ENCODE assay signal across 5 cellular contexts in the genomic region with DNA sequence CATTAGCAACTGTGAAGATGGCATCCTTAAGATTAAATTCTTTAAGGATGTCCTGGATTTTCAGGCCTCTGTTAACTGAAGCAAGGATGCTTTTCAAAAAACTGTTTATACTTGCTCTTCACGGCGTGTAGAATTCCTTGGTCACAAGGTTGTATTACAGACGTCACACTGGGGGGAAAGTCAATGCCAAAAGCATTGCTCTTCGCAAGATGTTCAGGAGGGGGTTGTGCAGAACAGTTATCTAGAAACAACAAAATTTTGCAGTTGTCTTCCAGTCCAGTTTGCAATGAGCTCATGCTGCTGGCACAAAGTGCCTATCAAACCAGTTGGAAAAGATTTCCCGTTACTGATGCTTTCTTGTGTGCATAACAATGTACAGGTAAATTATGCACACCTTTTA.
"Had no signal": no experiment of that assay in that cellular context is flagged by ENCODE, and none has a peak within 500 bp of the region (broad histone marks: within the 10 kb centered on the region; RNA-seq: fewer than 3 reads in every experiment).

No MANE protein-coding gene starts in this region.

- DNase-seq: GDM1, GF-D8 had no signal

- H3K4me3 ChIP-seq: GM12878 had no signal

- FAIRE-seq: G401.6, GM12878, GM18507 had no signal
